In genomic region chr1:233815357-233815756, GRCh38 we compare ENCODE assay signal across 33 cellular contexts.
"Had no signal": no experiment of that assay in that cellular context is flagged by ENCODE, and none has a peak within 500 bp of the region (broad histone marks: within the 10 kb centered on the region; RNA-seq: fewer than 3 reads in every experiment).

No MANE protein-coding gene starts in this region.

- FAIRE-seq: astrocyte, bronchial epithelial cell, colon had no signal

- H3K27ac ChIP-seq: adrenal gland, ascending aorta, body of pancreas, brain microvascular endothelial cell, breast epithelium, cardiac muscle cell had no signal

- H3K9me3 ChIP-seq: adrenal gland, ascending aorta, body of pancreas, breast epithelium had no signal

- H3K27me3 ChIP-seq: adrenal gland, ascending aorta, body of pancreas, brain microvascular endothelial cell, breast epithelium, cardiac muscle cell had no signal

- ATAC-seq: activated naive CD4-positive, alpha-beta T cell treated with anti-CD3 and anti-CD28 coated beads, Interleukin-2, amount 50 U/mL, for 72 hours; activated naive CD8-positive, alpha-beta T cell treated with anti-CD3 and anti-CD28 coated beads, Interleukin-2, amount 50 U/mL, for 24 hours; activated T-cell treated with anti-CD3 and anti-CD28 coated beads, Interleukin-2, amount 50 U/mL, for 4 hours; activated T-cell treated with anti-CD3 and anti-CD28 coated beads, Interleukin-2, amount 50 U/mL, for 72 hours; activated T-helper 17 cell treated with anti-CD3 and anti-CD28 coated beads, Interleukin-2, amount 50 U/mL, for 72 hours; body of pancreas had no signal

- H3K4me3 ChIP-seq: adrenal gland, ascending aorta, body of pancreas, breast epithelium, cardiac muscle cell had no signal

- DNase-seq: activated effector memory CD4-positive, alpha-beta T cell treated with anti-CD3 and anti-CD28 coated beads, Interleukin-2, amount 50 U/mL, for 16 hours; activated effector memory CD4-positive, alpha-beta T cell treated with Interleukin-2 at 50 U/mL for 16 hours; activated gamma-delta T cell; activated gamma-delta T cell treated with Interleukin-2 at 50 U/mL for 16 hours; activated naive CD4-positive, alpha-beta T cell; activated naive CD4-positive, alpha-beta T cell treated with anti-CD3 and anti-CD28 coated beads for 36 hours; activated naive CD4-positive, alpha-beta T cell treated with anti-CD3 and anti-CD28 coated beads, Interleukin-2, amount 10 ng/mL, durations not matched to agents 7 days and 5 days; activated naive CD4-positive, alpha-beta T cell treated with anti-CD3 and anti-CD28 coated beads, Interleukin-2, amount 50 U/mL, for 16 hours; activated naive CD4-positive, alpha-beta T cell treated with Interleukin-2 at 50 U/mL for 16 hours; activated naive CD8-positive, alpha-beta T cell treated with anti-CD3 and anti-CD28 coated beads for 36 hours; activated naive CD8-positive, alpha-beta T cell treated with anti-CD3 and anti-CD28 coated beads, Interleukin-2, amount 10 ng/mL, durations not matched to agents 7 days and 5 days; activated naive CD8-positive, alpha-beta T cell treated with anti-CD3 and anti-CD28 coated beads, Interleukin-2, amount 50 U/mL, for 24 hours; activated T-cell treated with anti-CD3 and anti-CD28 coated beads, Interleukin-2, amount 50 U/mL, for 4 hours; activated T-cell treated with anti-CD3 and anti-CD28 coated beads, Interleukin-2, amount 50 U/mL, for 48 hours; activated T-cell treated with anti-CD3 and anti-CD28 coated beads, Interleukin-2, amount 50 U/mL, for 72 hours; adrenal gland; amniotic stem cell; amygdala; anterior cingulate cortex; aorta; body of pancreas; brain microvascular endothelial cell; caudate nucleus; central memory CD4-positive, alpha-beta T cell; cerebellar nuclear complex had no signal

- H3K36me3 ChIP-seq: adrenal gland, ascending aorta, brain microvascular endothelial cell, breast epithelium, cardiac muscle cell had no signal

- H3K4me1 ChIP-seq: adrenal gland, ascending aorta, body of pancreas, breast epithelium had no signal
